ENCODE assay signal across 11 cellular contexts in the genomic region with DNA sequence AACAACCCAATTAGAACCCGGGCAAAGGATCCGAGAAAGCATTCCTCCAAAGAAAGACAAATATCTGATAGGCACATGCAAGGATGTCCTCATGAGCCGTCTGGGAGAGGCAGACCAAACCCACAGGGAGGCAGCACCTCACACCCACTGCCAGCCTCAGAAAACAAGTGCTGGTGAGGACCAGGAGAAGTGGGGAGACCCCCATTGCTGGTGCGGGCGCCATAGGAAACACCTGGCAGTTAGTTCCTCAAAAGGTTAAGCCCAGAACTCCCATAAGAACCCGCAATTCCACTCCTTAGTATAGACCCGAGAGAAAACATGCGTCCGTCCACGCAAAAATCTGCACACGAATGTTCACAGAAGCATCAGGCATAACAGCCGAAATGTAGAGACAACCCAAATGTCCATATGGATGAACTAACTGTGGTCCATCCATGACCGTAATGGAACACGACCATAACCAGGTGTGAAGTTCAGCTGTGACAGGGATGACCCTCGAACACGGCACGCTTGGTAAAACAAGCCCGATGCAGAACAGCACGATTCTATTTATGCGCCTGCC. TPM values are rescaled to one million over a fixed set of nuclear protein-coding genes. Genes with fewer than 3 reads are reported as not detected.
DNase-seq lines count a peak whose midpoint lies in the region; ATAC-seq and TF ChIP-seq lines count a peak whose summit lies in the region.
"Had no signal": no experiment of that assay in that cellular context is flagged by ENCODE, and none has a peak within 500 bp of the region (broad histone marks: within the 10 kb centered on the region; RNA-seq: fewer than 3 reads in every experiment).

No MANE protein-coding gene starts in this region.

- in situ Hi-C loops in transverse colon (cut with MboI; ENCODE audit: low pct_ligation_motif_present in 1 of 4, low pct_unique_long_range_greater_than_20kb in 1 of 4, low sequenced_read_pairs in 3 of 4): no loop called here

- H3K36me3 ChIP-seq in iPS-15b (ENCODE audit: control insufficient read depth, insufficient read depth, low read length) (peaks cover 6% of the 10 kb centered on the region), transverse colon (no peaks in the 10 kb centered on the region)

- H3K27me3 ChIP-seq in iPS-15b (ENCODE audit: control insufficient read depth, insufficient read depth, low read length): no peaks in the 10 kb centered on the region
- no peaks in the 10 kb centered on the region for H3K27me3 ChIP-seq in transverse colon
- H3K27me3 ChIP-seq: dorsolateral prefrontal cortex had no signal

- TF ChIP-seq POLR2A in transverse colon (IDR thresholded peaks at IDR 0.05): no peak

- intact Hi-C loops in transverse colon (cut with DNase I; ENCODE audit: low total_unique reads): no loop called here

- H3K4me1 ChIP-seq in iPS-15b (ENCODE audit: control insufficient read depth, insufficient read depth, low read length): peaks cover 23% of the 10 kb centered on the region
- peaks cover 61 to 86% (median 66%) of the 10 kb centered on the region in 4 donors for H3K4me1 ChIP-seq in transverse colon

- H3K9me3 Mint-ChIP-seq in activated T-cell treated with anti-CD3 and anti-CD28 coated beads, Interleukin-2, amount 50 U/mL, for 72 hours: no peaks in the 10 kb centered on the region
- no peaks in the 10 kb centered on the region for H3K9me3 Mint-ChIP-seq in activated T-cell treated with anti-CD3 and anti-CD28 coated beads, Interleukin-2, amount 50 U/mL, for 4 hours

- peak overlapping the region; percentile 18 to 61 for H3K4me3 Mint-ChIP-seq in activated T-cell treated with anti-CD3 and anti-CD28 coated beads, Interleukin-2, amount 50 U/mL, for 72 hours
- H3K4me3 Mint-ChIP-seq in activated T-cell treated with anti-CD3 and anti-CD28 coated beads, Interleukin-2, amount 50 U/mL, for 4 hours: no peak overlapping the region

- no peak for ATAC-seq in activated T-cell treated with anti-CD3 and anti-CD28 coated beads, Interleukin-2, amount 50 U/mL, for 72 hours (replicated peaks in 1 of 2)
- no peak for ATAC-seq in activated T-cell treated with anti-CD3 and anti-CD28 coated beads, Interleukin-2, amount 50 U/mL, for 4 hours
- ATAC-seq in GM18870 (IDR thresholded peaks at IDR 0.05; ENCODE audit: unreplicated experiment) (no peak), GM18907 (IDR thresholded peaks at IDR 0.05; ENCODE audit: unreplicated experiment) (no peak)

- H3K9me3 ChIP-seq in iPS-15b (ENCODE audit: control insufficient read depth, insufficient read depth, low read length) (no peaks in the 10 kb centered on the region), transverse colon (no peaks in the 10 kb centered on the region)

- H3K27ac ChIP-seq in VCaP (peak overlapping the region; percentile 75; the same call in 1 of the 2 replicates), transverse colon (peak overlapping the region in 3 of 4 donors; percentile 81 to 84 (median 82))

- H3K9ac ChIP-seq in iPS-15b (ENCODE audit: low read depth, low read length): peak overlapping the region; percentile 18

- TF ChIP-seq CTCF in VCaP (conservative IDR thresholded peaks at IDR 0.05) (no peak), transverse colon (IDR thresholded peaks at IDR 0.05) (no peak)

- no peak overlapping the region for H3K27ac Mint-ChIP-seq in activated T-cell treated with anti-CD3 and anti-CD28 coated beads, Interleukin-2, amount 50 U/mL, for 72 hours

- TF ChIP-seq EP300 in transverse colon (IDR thresholded peaks at IDR 0.05; ENCODE audit: low read depth): no peak

- no peak overlapping the region for H3K4me3 ChIP-seq in iPS-15b (ENCODE audit: low read depth, low read length)
- no peak overlapping the region for H3K4me3 ChIP-seq in transverse colon

- DNase-seq in activated T-cell treated with anti-CD3 and anti-CD28 coated beads, Interleukin-2, amount 50 U/mL, for 72 hours: no peak
- no peak for DNase-seq in activated T-cell treated with anti-CD3 and anti-CD28 coated beads, Interleukin-2, amount 50 U/mL, for 4 hours
- DNase-seq in transverse colon (no peak), DMS53 (lab: John Stamatoyannopoulos, UW) (no peak)
- DNase-seq: dorsolateral prefrontal cortex, midbrain, NCI-H2029 treated with DMSO at 0.1 percent for 48 hours had no signal

- no peaks in the 10 kb centered on the region for H3K27me3 Mint-ChIP-seq in activated T-cell treated with anti-CD3 and anti-CD28 coated beads, Interleukin-2, amount 50 U/mL, for 72 hours (ENCODE audit: low read depth)
- H3K27me3 Mint-ChIP-seq in activated T-cell treated with anti-CD3 and anti-CD28 coated beads, Interleukin-2, amount 50 U/mL, for 4 hours (ENCODE audit: low read depth): no peaks in the 10 kb centered on the region

- H3K36me3 Mint-ChIP-seq in activated T-cell treated with anti-CD3 and anti-CD28 coated beads, Interleukin-2, amount 50 U/mL, for 72 hours (ENCODE audit: insufficient read depth in 2 of 2): no peaks in the 10 kb centered on the region
- no peaks in the 10 kb centered on the region for H3K36me3 Mint-ChIP-seq in activated T-cell treated with anti-CD3 and anti-CD28 coated beads, Interleukin-2, amount 50 U/mL, for 4 hours (ENCODE audit: insufficient read depth)

- 69% methylated on average over 20 of the region's 20 CpGs; no CpG with 5 or more reads in 1 of the 2 donors for WGBS in transverse colon (ENCODE audit: low coverage in 1 of 2), 2 donors

- H3K4me1 Mint-ChIP-seq in activated T-cell treated with anti-CD3 and anti-CD28 coated beads, Interleukin-2, amount 50 U/mL, for 72 hours (ENCODE audit: low read depth): peaks cover 60% of the 10 kb centered on the region
- H3K4me1 Mint-ChIP-seq in activated T-cell treated with anti-CD3 and anti-CD28 coated beads, Interleukin-2, amount 50 U/mL, for 4 hours (ENCODE audit: low read depth): peaks cover 47% of the 10 kb centered on the region

RNA-seq across cellular contexts. Expression of a gene that starts 7.9 kb away (rescaled TPM):
- total RNA-seq in activated T-cell treated with anti-CD3 and anti-CD28 coated beads, Interleukin-2, amount 50 U/mL, for 72 hours: 10 to 100 TPM; 38.3 to 45.9 TPM
- total RNA-seq in activated T-cell treated with anti-CD3 and anti-CD28 coated beads, Interleukin-2, amount 50 U/mL, for 4 hours: 10 to 100 TPM; 41.5 to 45.8 (median 42.2) TPM
- total RNA-seq in transverse colon: 10 to 100 TPM; 24.9 to 53.1 (median 27.4) TPM

RNA-seq across cellular contexts. Expression of a gene that starts 27.9 kb away (rescaled TPM):
- 10 to 100 TPM; 37.1 to 42.9 TPM for total RNA-seq in activated T-cell treated with anti-CD3 and anti-CD28 coated beads, Interleukin-2, amount 50 U/mL, for 72 hours
- 10 to 100 TPM; 42.0 to 45.5 (median 44.9) TPM for total RNA-seq in activated T-cell treated with anti-CD3 and anti-CD28 coated beads, Interleukin-2, amount 50 U/mL, for 4 hours
- 100 to 1,000 TPM in 1 of 4 donors, 10 to 100 TPM in 3; 20.7 to 148 (median 39.2) TPM for total RNA-seq in transverse colon
